ENCODE assay signal across 9 cellular contexts in the genomic region with DNA sequence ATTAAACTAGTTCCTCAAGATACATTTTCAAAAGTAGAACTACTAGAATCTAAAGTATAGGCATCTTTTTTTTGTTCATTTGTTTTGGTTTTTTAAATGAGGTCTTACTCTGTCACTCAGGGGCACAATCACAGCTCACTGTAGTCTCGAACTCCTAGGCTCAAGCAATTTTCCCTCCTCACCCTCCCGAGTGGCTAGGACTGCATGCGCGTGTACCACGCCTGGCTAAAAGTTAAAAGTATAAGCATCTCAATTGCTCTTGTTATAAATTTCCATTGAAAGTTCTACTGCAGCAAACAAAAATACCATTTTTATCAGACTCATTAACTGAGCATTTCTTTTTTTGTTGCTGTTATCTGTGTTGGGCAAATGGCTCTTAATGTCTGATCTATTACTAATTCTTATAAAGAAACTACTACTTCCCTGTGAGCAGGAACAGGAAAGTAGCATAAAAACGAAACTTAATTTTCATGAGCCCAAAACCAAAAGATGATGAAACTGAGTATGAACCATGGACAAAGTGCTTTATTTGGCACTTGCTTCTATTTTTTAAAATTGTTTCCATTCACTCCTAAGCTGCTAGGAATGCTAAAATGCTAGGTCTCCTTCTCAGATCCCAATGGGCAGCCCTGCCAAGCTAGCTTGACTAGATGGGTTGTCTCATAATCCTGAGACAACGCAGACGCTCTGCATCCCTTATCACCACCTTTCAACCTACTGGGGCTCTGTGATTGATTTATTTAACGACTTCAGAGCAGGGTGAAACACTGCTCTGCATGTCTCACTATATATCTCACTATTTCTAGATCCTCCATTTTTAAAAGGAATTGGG. TPM values are rescaled to one million over a fixed set of nuclear protein-coding genes. Genes with fewer than 3 reads are reported as not detected.
DNase-seq lines count a peak whose midpoint lies in the region; ATAC-seq and TF ChIP-seq lines count a peak whose summit lies in the region.
"Had no signal": no experiment of that assay in that cellular context is flagged by ENCODE, and none has a peak within 500 bp of the region (broad histone marks: within the 10 kb centered on the region; RNA-seq: fewer than 3 reads in every experiment).

No MANE protein-coding gene starts in this region.

- WGBS in GM23248 (ENCODE audit: low coverage in 1 of 2, low lambda C conversion rate in 2 of 2, missing lambda C conversion rate in 2 of 2), 2 experiments, result 75 to 78% methylated on average over 9 of the region's 9 CpGs
- WGBS in mesodermal cell (ENCODE audit: insufficient coverage in 2 of 2), 2 experiments, result 52 to 78% methylated on average over 3 of the region's 9 CpGs
- WGBS in neuronal stem cell (ENCODE audit: extremely low coverage in 2 of 2, insufficient read length in 2 of 2, insufficient replicate concordance in 1 of 2), 2 donors, result no CpG with 5 or more reads among the region's 9 CpGs

- H4K91ac ChIP-seq in neuronal stem cell (ENCODE audit: low read depth, low read length, poor library complexity), result no peak overlapping the region

- peak; percentile 80 for ATAC-seq in activated CD8-positive, alpha-beta T cell treated with anti-CD3 and anti-CD28 coated beads for 36 hours
- ATAC-seq in HG03342 (IDR thresholded peaks at IDR 0.05; ENCODE audit: unreplicated experiment), result no peak

- H3K36me3 ChIP-seq in GM23248 (ENCODE audit: low read depth), result peaks cover 30% of the 10 kb centered on the region
- peaks cover 37% of the 10 kb centered on the region for H3K36me3 ChIP-seq in mesodermal cell (ENCODE audit: control insufficient read depth, insufficient read depth, low read length)
- H3K36me3 ChIP-seq in neuronal stem cell (replicated peaks in 1 of 2; ENCODE audit: control insufficient read depth in 2 of 2, insufficient read depth in 2 of 2, low read length in 2 of 2), result peaks cover 0 to 67% of the 10 kb centered on the region in 2 donors

- H2BK12ac ChIP-seq in neuronal stem cell (ENCODE audit: low read length), result no peak overlapping the region

- H2AFZ ChIP-seq in GM23248 (no peak overlapping the region), neuronal stem cell (ENCODE audit: low read length) (no peak overlapping the region)

- peak overlapping the region; percentile 97 for H3K27ac Mint-ChIP-seq in activated CD8-positive, alpha-beta T cell treated with anti-CD3 and anti-CD28 coated beads for 36 hours

- no peaks in the 10 kb centered on the region for H3K27me3 Mint-ChIP-seq in activated CD8-positive, alpha-beta T cell treated with anti-CD3 and anti-CD28 coated beads for 36 hours

- peak; percentile 25 for DNase-seq in GM03348 (ENCODE audit: low spot score)
- peak; percentile 75 for DNase-seq in GM23248
- DNase-seq in activated CD8-positive, alpha-beta T cell treated with anti-CD3 and anti-CD28 coated beads for 36 hours, result peak; percentile 13
- DNase-seq in neuronal stem cell (ENCODE audit: low spot score), result no peak
- DNase-seq in kidney tubule cell (ENCODE audit: low spot score), result no peak
- no peak for DNase-seq in NCI-H226
- DNase-seq: upper lobe of left lung had no signal

- H3K9me2 ChIP-seq in GM23248 (ENCODE audit: insufficient read depth), result no peaks in the 10 kb centered on the region; the same call in 1 of the 2 replicates

- H3K9me3 ChIP-seq in GM23248 (ENCODE audit: low read depth), result no peaks in the 10 kb centered on the region
- H3K9me3 ChIP-seq in mesodermal cell (ENCODE audit: control insufficient read depth, low read length), result no peaks in the 10 kb centered on the region
- peaks cover 0 to 3% of the 10 kb centered on the region in 2 donors for H3K9me3 ChIP-seq in neuronal stem cell (replicated peaks in 1 of 2; ENCODE audit: control insufficient read depth in 2 of 2, insufficient read depth in 1 of 2, low read depth in 1 of 2, low read length in 2 of 2)
- H3K9me3 ChIP-seq: upper lobe of left lung had no signal

- no peak for TF ChIP-seq CTCF in activated CD8-positive, alpha-beta T cell treated with anti-CD3 and anti-CD28 coated beads for 36 hours (IDR thresholded peaks at IDR 0.05)

- H2BK5ac ChIP-seq in neuronal stem cell (ENCODE audit: low read length), result no peak overlapping the region

- H3K4me3 ChIP-seq in GM23248 (no peak overlapping the region), mesodermal cell (ENCODE audit: extremely low read depth, insufficient read depth, low read length, poor library complexity, severe bottlenecking) (no peak overlapping the region), neuronal stem cell (ENCODE audit: low read length in 2 of 2) (no peak overlapping the region)
- H3K4me3 ChIP-seq: upper lobe of left lung had no signal

- H3K23ac ChIP-seq in neuronal stem cell (ENCODE audit: low read depth, low read length, poor library complexity), result no peak overlapping the region

- H3K36me3 Mint-ChIP-seq in activated CD8-positive, alpha-beta T cell treated with anti-CD3 and anti-CD28 coated beads for 36 hours (ENCODE audit: low read depth), result peaks cover 37% of the 10 kb centered on the region

- H3K4ac ChIP-seq in neuronal stem cell (ENCODE audit: low read length), result no peak overlapping the region

- no peak overlapping the region for H2BK120ac ChIP-seq in neuronal stem cell (ENCODE audit: low read depth, low read length)

- H3K27ac ChIP-seq in GM23248 (peak overlapping the region; percentile 49), mesodermal cell (ENCODE audit: low read depth, low read length, severe bottlenecking) (peak overlapping the region; percentile 68), neuronal stem cell (replicated peaks; ENCODE audit: low read length) (no peak overlapping the region)

- peaks cover 39% of the 10 kb centered on the region for H3K4me1 Mint-ChIP-seq in activated CD8-positive, alpha-beta T cell treated with anti-CD3 and anti-CD28 coated beads for 36 hours (ENCODE audit: low read depth)

- no peaks in the 10 kb centered on the region for H3K27me3 ChIP-seq in GM23248 (replicated peaks; ENCODE audit: insufficient read depth)
- H3K27me3 ChIP-seq in neuronal stem cell (ENCODE audit: control insufficient read depth in 3 of 3, insufficient read depth in 3 of 3, low read depth in 1 of 3, low read length in 3 of 3), result no peaks in the 10 kb centered on the region
- H3K27me3 ChIP-seq: upper lobe of left lung had no signal

- H3K79me1 ChIP-seq in neuronal stem cell (ENCODE audit: low read depth, low read length), result no peaks in the 10 kb centered on the region

- H2AK5ac ChIP-seq in neuronal stem cell (ENCODE audit: low read depth, low read length), result no peak overlapping the region

- H4K8ac ChIP-seq in neuronal stem cell (ENCODE audit: low read depth, low read length), result no peak overlapping the region

- no peak overlapping the region for H3K14ac ChIP-seq in neuronal stem cell (ENCODE audit: low read length)

- H3K4me2 ChIP-seq in GM23248 (ENCODE audit: unreplicated experiment) (no peak overlapping the region), neuronal stem cell (ENCODE audit: insufficient read depth, low read length, poor library complexity, severe bottlenecking) (no peak overlapping the region)

- POLR2A ChIA-PET in activated CD8-positive, alpha-beta T cell treated with anti-CD3 and anti-CD28 coated beads for 36 hours (lab: Charles Lee), result interaction anchor here (0.7 kb wide), 2 partner anchors 40 to 117 kb away, joined by 3 read pairs; no protein-coding TSS in a partner anchor

- no peak overlapping the region for H2BK15ac ChIP-seq in neuronal stem cell (ENCODE audit: low read length)

- H3K4me1 ChIP-seq in GM23248 (ENCODE audit: insufficient read depth) (peaks cover 31% of the 10 kb centered on the region), mesodermal cell (ENCODE audit: control insufficient read depth, insufficient read depth, low read length, poor library complexity, severe bottlenecking) (peaks cover 30% of the 10 kb centered on the region), neuronal stem cell (ENCODE audit: control insufficient read depth in 2 of 2, insufficient read depth in 1 of 2, low read depth in 1 of 2, low read length in 2 of 2) (no peaks in the 10 kb centered on the region)

- no peaks in the 10 kb centered on the region for H3K9me3 Mint-ChIP-seq in activated CD8-positive, alpha-beta T cell treated with anti-CD3 and anti-CD28 coated beads for 36 hours

- H3F3A ChIP-seq in GM23248 (ENCODE audit: insufficient read depth), result peaks cover 18% of the 10 kb centered on the region

- peaks cover 21% of the 10 kb centered on the region; the same call in 1 of the 2 replicates for H4K20me1 ChIP-seq in GM23248 (ENCODE audit: insufficient read depth)

- intact Hi-C loops in activated CD8-positive, alpha-beta T cell treated with anti-CD3 and anti-CD28 coated beads for 36 hours (cut with micrococcal nuclease), result no loop called here

- peaks cover 97% of the 10 kb centered on the region for H3K79me2 ChIP-seq in GM23248 (ENCODE audit: insufficient read depth)

- H3K9ac ChIP-seq in GM23248, result peak overlapping the region; percentile 26; the same call in 1 of the 2 replicates
- H3K9ac ChIP-seq in neuronal stem cell (ENCODE audit: low read depth, low read length, poor library complexity), result no peak overlapping the region

- H3K18ac ChIP-seq in neuronal stem cell (ENCODE audit: low read length), result no peak overlapping the region

- H3K4me3 Mint-ChIP-seq in activated CD8-positive, alpha-beta T cell treated with anti-CD3 and anti-CD28 coated beads for 36 hours, result peak overlapping the region; percentile 55

- in situ Hi-C loops in GM23248 (cut with MboI), result no loop called here

- CTCF ChIA-PET in activated CD8-positive, alpha-beta T cell treated with anti-CD3 and anti-CD28 coated beads for 36 hours (lab: Charles Lee), result interaction anchor here (0.7 to 1.0 kb wide), 2 partner anchors 33 to 38 kb away, joined by 3 read pairs; no protein-coding TSS in a partner anchor

RNA-seq across cellular contexts. Expression of gene TRPC4AP, which starts 36.9 kb away (rescaled TPM):
- total RNA-seq in GM23248 (2014; rRNA removed; shearing (Covaris generic)), result 57.0 and 63.4 TPM in 2 replicates
- 92.7 and 93.4 TPM in 2 replicates for polyA plus RNA-seq in GM23248 (2016; fragmentation: Nextera tagmentation; extraction: Ambion mirVana)
- 10 to 100 TPM; 34.2 to 38.2 TPM for total RNA-seq in activated CD8-positive, alpha-beta T cell treated with anti-CD3 and anti-CD28 coated beads for 36 hours
- polyA plus RNA-seq in mesodermal cell (2013, experiment 1 of 2), result 85.0 TPM
- polyA plus RNA-seq in mesodermal cell (2013, experiment 2 of 2), result 75.2 TPM
- polyA plus RNA-seq in neuronal stem cell (2013, experiment 1 of 2), result 44.5 TPM
- polyA plus RNA-seq in neuronal stem cell (2013, experiment 2 of 2), result 44.4 TPM

Comparison
In these comparisons a context has a peak if more than half of its experiments do, and no peak if none do; other contexts are left out.
1. DNase-seq: peak in GM03348 (single experiment), GM23248 (single experiment) and activated CD8-positive, alpha-beta T cell treated with anti-CD3 and anti-CD28 coated beads for 36 hours (single experiment); none in neuronal stem cell (single experiment), kidney tubule cell (single experiment) and NCI-H226 (single experiment).